ENCODE assay signal across 13 cellular contexts in genomic region chr14:85536835-85537195, GRCh38. TPM values are rescaled to one million over a fixed set of nuclear protein-coding genes. Genes with fewer than 3 reads are reported as not detected.
A peak's percentile ranks its signal among the peaks of the same experiment; 100 is the strongest.
DNase-seq lines count a peak whose midpoint lies in the region; ATAC-seq and TF ChIP-seq lines count a peak whose summit lies in the region.
"Had no signal": no experiment of that assay in that cellular context is flagged by ENCODE, and none has a peak within 500 bp of the region (broad histone marks: within the 10 kb centered on the region; RNA-seq: fewer than 3 reads in every experiment).

No MANE protein-coding gene starts in this region.

- H3K4me3 Mint-ChIP-seq in HFFc6 = peak overlapping the region; percentile 92
- H3K4me3 Mint-ChIP-seq in activated CD8-positive, alpha-beta T cell treated with anti-CD3 and anti-CD28 coated beads, Interleukin-2, amount 10 ng/mL, durations not matched to agents 7 days and 5 days = no peak overlapping the region
- H3K4me3 Mint-ChIP-seq: activated naive CD8-positive, alpha-beta T cell treated with anti-CD3 and anti-CD28 coated beads, Interleukin-2, amount 50 U/mL, for 24 hours; effector memory CD8-positive, alpha-beta T cell had no signal

- H3K4me1 Mint-ChIP-seq in HFFc6 (ENCODE audit: low read depth) = peaks cover 76% of the 10 kb centered on the region
- peaks cover 10% of the 10 kb centered on the region for H3K4me1 Mint-ChIP-seq in activated CD8-positive, alpha-beta T cell treated with anti-CD3 and anti-CD28 coated beads, Interleukin-2, amount 10 ng/mL, durations not matched to agents 7 days and 5 days (ENCODE audit: low read depth)

- no peaks in the 10 kb centered on the region; the same call in 1 of the 2 replicates for H3K27me3 Mint-ChIP-seq in HFFc6 (ENCODE audit: insufficient read depth)
- H3K27me3 Mint-ChIP-seq in activated CD8-positive, alpha-beta T cell treated with anti-CD3 and anti-CD28 coated beads, Interleukin-2, amount 10 ng/mL, durations not matched to agents 7 days and 5 days (ENCODE audit: low read depth) = peaks cover 37% of the 10 kb centered on the region

- no peak overlapping the region for H3K27ac ChIP-seq in SJCRH30
- H3K27ac ChIP-seq: thoracic aorta had no signal

- no peak for ATAC-seq in activated CD8-positive, alpha-beta T cell treated with anti-CD3 and anti-CD28 coated beads, Interleukin-2, amount 10 ng/mL, durations not matched to agents 7 days and 5 days
- no peak for ATAC-seq in GM21723 (IDR thresholded peaks at IDR 0.05; ENCODE audit: unreplicated experiment)
- ATAC-seq: activated naive CD8-positive, alpha-beta T cell treated with anti-CD3 and anti-CD28 coated beads, Interleukin-2, amount 50 U/mL, for 24 hours; effector memory CD8-positive, alpha-beta T cell; mucosa of descending colon had no signal

- peaks cover 6% of the 10 kb centered on the region for H3K36me3 ChIP-seq in SJCRH30
- H3K36me3 ChIP-seq: thoracic aorta had no signal

- POLR2A ChIA-PET in activated CD8-positive, alpha-beta T cell treated with anti-CD3 and anti-CD28 coated beads, Interleukin-2, amount 10 ng/mL, durations not matched to agents 7 days and 5 days (lab: Charles Lee) = no interaction called here

- no peaks in the 10 kb centered on the region for H3K27me3 ChIP-seq in SJCRH30

- no peak for DNase-seq in HFFc6
- peak in 1 of 2 experiments; percentile 37 for DNase-seq in SJCRH30
- DNase-seq in fibroblast of the aortic adventitia (ENCODE audit: low read depth) = peak; percentile 73
- DNase-seq in putamen (ENCODE audit: low spot score) = peak; percentile 11
- DNase-seq in NK-92 (lab: John Stamatoyannopoulos, UW; ENCODE audit: unreplicated experiment) = no peak
- DNase-seq in activated CD8-positive, alpha-beta T cell treated with anti-CD3 and anti-CD28 coated beads, Interleukin-2, amount 10 ng/mL, durations not matched to agents 7 days and 5 days = no peak
- no peak for DNase-seq in NCI-H1436 treated with DMSO at 0.1 percent for 48 hours (lab: John Stamatoyannopoulos, UW)
- DNase-seq: activated naive CD8-positive, alpha-beta T cell treated with anti-CD3 and anti-CD28 coated beads, Interleukin-2, amount 50 U/mL, for 24 hours; effector memory CD8-positive, alpha-beta T cell; NCI-H2029 treated with DMSO at 0.1 percent for 48 hours had no signal

- peak overlapping the region; percentile 86 for H3K27ac Mint-ChIP-seq in HFFc6
- no peak overlapping the region for H3K27ac Mint-ChIP-seq in activated CD8-positive, alpha-beta T cell treated with anti-CD3 and anti-CD28 coated beads, Interleukin-2, amount 10 ng/mL, durations not matched to agents 7 days and 5 days
- H3K27ac Mint-ChIP-seq: activated naive CD8-positive, alpha-beta T cell treated with anti-CD3 and anti-CD28 coated beads, Interleukin-2, amount 50 U/mL, for 24 hours; effector memory CD8-positive, alpha-beta T cell had no signal

- CTCF ChIA-PET in activated CD8-positive, alpha-beta T cell treated with anti-CD3 and anti-CD28 coated beads, Interleukin-2, amount 10 ng/mL, durations not matched to agents 7 days and 5 days (lab: Charles Lee) = no interaction called here

- no peaks in the 10 kb centered on the region; the same call in 1 of the 2 replicates for H3K36me3 Mint-ChIP-seq in HFFc6 (ENCODE audit: low read depth)
- H3K36me3 Mint-ChIP-seq in activated CD8-positive, alpha-beta T cell treated with anti-CD3 and anti-CD28 coated beads, Interleukin-2, amount 10 ng/mL, durations not matched to agents 7 days and 5 days (ENCODE audit: low read depth) = peaks cover 5% of the 10 kb centered on the region

- no peaks in the 10 kb centered on the region for H3K9me3 Mint-ChIP-seq in HFFc6
- H3K9me3 Mint-ChIP-seq in activated CD8-positive, alpha-beta T cell treated with anti-CD3 and anti-CD28 coated beads, Interleukin-2, amount 10 ng/mL, durations not matched to agents 7 days and 5 days (ENCODE audit: insufficient read depth) = no peaks in the 10 kb centered on the region
- H3K9me3 Mint-ChIP-seq: activated naive CD8-positive, alpha-beta T cell treated with anti-CD3 and anti-CD28 coated beads, Interleukin-2, amount 50 U/mL, for 24 hours had no signal

- H3K4me3 ChIP-seq in SJCRH30 (peak overlapping the region; percentile 96; the same call in 1 of the 2 replicates), fibroblast of the aortic adventitia (ENCODE audit: low read depth, low read length) (peak overlapping the region; percentile 26)
- H3K4me3 ChIP-seq: mucosa of descending colon had no signal

- TF ChIP-seq CTCF in HFFc6 (IDR thresholded peaks at IDR 0.05) (no peak), fibroblast of the aortic adventitia (IDR thresholded peaks at IDR 0.05; ENCODE audit: insufficient read depth, low read length) (no peak)

- H3K9me3 ChIP-seq in SJCRH30 (replicated peaks) = no peaks in the 10 kb centered on the region
- H3K9me3 ChIP-seq: mucosa of descending colon, thoracic aorta had no signal

- H3K4me1 ChIP-seq in SJCRH30 = peaks cover 14% of the 10 kb centered on the region

RNA-seq across cellular contexts. Expression of gene FLRT2, which starts 6.9 kb away (rescaled TPM):
- total RNA-seq in HFFc6 (2021; fragmentation: NEBNext Ultra II Directional; extraction: Animal tissue kit (Norgen Biotek cat#: 25700)) = 10 to 100 TPM; 31.1 to 59.0 (median 37.1) TPM
- total RNA-seq in SJCRH30 (2014; rRNA removed; shearing (Covaris generic)) = 22.7 and 23.5 TPM in 2 replicates
- 48.6 and 72.3 TPM in 2 replicates for total RNA-seq in fibroblast of the aortic adventitia (ENCODE audit: low replicate concordance)
- total RNA-seq in activated CD8-positive, alpha-beta T cell treated with anti-CD3 and anti-CD28 coated beads, Interleukin-2, amount 10 ng/mL, durations not matched to agents 7 days and 5 days = not detected

Comparison
In these comparisons a context has a peak if more than half of its experiments do, and no peak if none do; other contexts are left out.
1. DNase-seq: peak in fibroblast of the aortic adventitia (single experiment) and putamen (single experiment); none in HFFc6 (single experiment), NK-92 (single experiment), activated CD8-positive, alpha-beta T cell treated with anti-CD3 and anti-CD28 coated beads, Interleukin-2, amount 10 ng/mL, durations not matched to agents 7 days and 5 days (single experiment) and NCI-H1436 treated with DMSO at 0.1 percent for 48 hours (single experiment).
2. RNA of gene FLRT2, which starts 6.9 kb away (total RNA-seq): 48.6 to 72.3 TPM in fibroblast of the aortic adventitia, 31.1 to 59.0 TPM in HFFc6 and 22.7 to 23.5 TPM in SJCRH30; not detected in activated CD8-positive, alpha-beta T cell treated with anti-CD3 and anti-CD28 coated beads, Interleukin-2, amount 10 ng/mL, durations not matched to agents 7 days and 5 days; every median in the first group is over 10 times any median in the second.